Comparison of ENCODE assay signal across 1 cellular context in genomic region chr1:66519988-66520387, GRCh38.
A peak's percentile ranks its signal among the peaks of the same experiment; 100 is the strongest.
TF ChIP-seq lines count a peak whose summit lies in the region.

No MANE protein-coding gene starts in this region.

TF ChIP-seq in HEK293, 187 proteins besides CTCF, POLR2A, EP300 and RAD21 (continued from another document):
- TF ChIP-seq, protein P1, sequence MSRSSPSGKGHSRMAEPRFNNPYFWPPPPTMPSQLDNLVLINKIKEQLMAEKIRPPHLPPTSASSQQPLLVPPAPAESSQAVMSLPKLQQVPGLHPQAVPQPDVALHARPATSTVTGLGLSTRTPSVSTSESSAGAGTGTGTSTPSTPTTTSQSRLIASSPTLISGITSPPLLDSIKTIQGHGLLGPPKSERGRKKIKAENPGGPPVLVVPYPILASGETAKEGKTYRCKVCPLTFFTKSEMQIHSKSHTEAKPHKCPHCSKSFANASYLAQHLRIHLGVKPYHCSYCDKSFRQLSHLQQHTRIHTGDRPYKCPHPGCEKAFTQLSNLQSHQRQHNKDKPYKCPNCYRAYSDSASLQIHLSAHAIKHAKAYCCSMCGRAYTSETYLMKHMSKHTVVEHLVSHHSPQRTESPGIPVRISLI (tag by site-specific recombination; IDR thresholded peaks at IDR 0.05) = 0 out of 2 replicates have a peak, but pooled peaks have one; percentile 29
- no peak for TF ChIP-seq SCRT2 (tag by site-specific recombination; IDR thresholded peaks at IDR 0.05)
- TF ChIP-seq ZNF341 (tag by site-specific recombination; IDR thresholded peaks at IDR 0.05; ENCODE audit: low read depth) = no peak
- no peak for TF ChIP-seq ZNF404 (tag by site-specific recombination; IDR thresholded peaks at IDR 0.05)
- TF ChIP-seq ZNF701 (tag by site-specific recombination; IDR thresholded peaks at IDR 0.05) = no peak
- TF ChIP-seq ZNF560 (tag by site-specific recombination; IDR thresholded peaks at IDR 0.05; ENCODE audit: borderline replicate concordance) = no peak
- TF ChIP-seq ZNF626 (tag by site-specific recombination; IDR thresholded peaks at IDR 0.05) = no peak
- peak; percentile 76 for TF ChIP-seq ZBTB17 (tag by site-specific recombination; IDR thresholded peaks at IDR 0.05)
- TF ChIP-seq ZNF174 (tag by site-specific recombination; IDR thresholded peaks at IDR 0.05) = no peak
- TF ChIP-seq TCF7L2 (IDR thresholded peaks at IDR 0.05; ENCODE audit: borderline replicate concordance, low read depth, low read length) = no peak
- TF ChIP-seq OVOL3 (tag by site-specific recombination; IDR thresholded peaks at IDR 0.05) = no peak
- TF ChIP-seq ZFP37 (tag by site-specific recombination; IDR thresholded peaks at IDR 0.05) = no peak
- TF ChIP-seq ZSCAN30 (tag by site-specific recombination; IDR thresholded peaks at IDR 0.05) = no peak
- no peak for TF ChIP-seq ZNF121 (tag by site-specific recombination; IDR thresholded peaks at IDR 0.05)
- TF ChIP-seq ZNF10 (tag by site-specific recombination; IDR thresholded peaks at IDR 0.05) = no peak; the same call in 1 of the 2 replicates
